Comparison of ENCODE assay signal across 8 cellular contexts in genomic region chr17:81401727-81402529, GRCh38. TPM values are rescaled to one million over a fixed set of nuclear protein-coding genes. Genes with fewer than 3 reads are reported as not detected.
DNase-seq lines count a peak whose midpoint lies in the region; ATAC-seq and TF ChIP-seq lines count a peak whose summit lies in the region.

No MANE protein-coding gene starts in this region.

- 39 to 55% methylated on average over 18 to 19 of the region's 19 CpGs for WGBS in lower leg skin, 2 donors

- no peaks in the 10 kb centered on the region for H3K36me3 ChIP-seq in Peyer's patch

- DNase-seq in NCI-H2107 treated with DMSO at 0.1 percent for 48 hours (lab: John Stamatoyannopoulos, UW; ENCODE audit: unreplicated experiment) (peak; percentile 73), NCI-H2107 (lab: John Stamatoyannopoulos, UW) (no peak), Peyer's patch (peak in 2 of 3 donors; percentile 66 to 71), fibroblast of villous mesenchyme (ENCODE audit: low read depth) (peak; percentile 81), retina (peak; percentile 90), NCI-H446 treated with DMSO at 0.1 percent for 48 hours (lab: John Stamatoyannopoulos, UW) (no peak), lower leg skin (ENCODE audit: low spot score in 2 of 2) (no peak)

- peaks cover 3 to 51% (median 18%) of the 10 kb centered on the region in 4 donors for H3K4me1 ChIP-seq in Peyer's patch

- H3K27me3 ChIP-seq in Peyer's patch, result no peaks in the 10 kb centered on the region

- H3K4me3 ChIP-seq in Peyer's patch (no peak overlapping the region), fibroblast of villous mesenchyme (ENCODE audit: low read depth, low read length) (peak overlapping the region; percentile 27), lower leg skin (ENCODE audit: low read depth, poor library complexity, severe bottlenecking) (no peak overlapping the region)

- no peaks in the 10 kb centered on the region for H3K9me3 ChIP-seq in Peyer's patch

- intact Hi-C loops in lower leg skin (cut with DNase I; ENCODE audit: low total_unique reads), result no loop called here

- TF ChIP-seq CTCF in Peyer's patch (IDR thresholded peaks at IDR 0.05) (peak in 1 of 6 experiments; percentile 32), fibroblast of villous mesenchyme (IDR thresholded peaks at IDR 0.05; ENCODE audit: insufficient read depth, low read depth, low read length) (peak; percentile 54), lower leg skin (IDR thresholded peaks at IDR 0.05) (no peak)

- ATAC-seq in GM21723 (IDR thresholded peaks at IDR 0.05; ENCODE audit: unreplicated experiment), result no peak

- TF ChIP-seq POLR2A in Peyer's patch (IDR thresholded peaks at IDR 0.05) (no peak), lower leg skin (IDR thresholded peaks at IDR 0.05) (no peak)

- peak overlapping the region; percentile 34 to 95 (median 83) for H3K27ac ChIP-seq in Peyer's patch

RNA-seq across cellular contexts. Expression of gene BAHCC1, which starts 6.7 kb away (rescaled TPM):
- total RNA-seq in Peyer's patch, result 10 to 100 TPM; 11.6 to 43.0 (median 23.9) TPM
- 6.5 and 8.4 TPM in 2 replicates for total RNA-seq in fibroblast of villous mesenchyme
- total RNA-seq in lower leg skin, result 10 to 100 TPM in 2 of 4 donors, 1 to 10 TPM in 2; 4.1 to 14.2 (median 10.0) TPM

Comparison
In these comparisons a context has a peak if more than half of its experiments do, and no peak if none do; other contexts are left out.
1. DNase-seq: peak in NCI-H2107 treated with DMSO at 0.1 percent for 48 hours (single experiment), Peyer's patch (2 of 3), fibroblast of villous mesenchyme (single experiment) and retina (single experiment); none in NCI-H2107 (single experiment), NCI-H446 treated with DMSO at 0.1 percent for 48 hours (single experiment) and lower leg skin (0 of 2).